Comparison of ENCODE assay signal across 1 cellular context in the genomic region with DNA sequence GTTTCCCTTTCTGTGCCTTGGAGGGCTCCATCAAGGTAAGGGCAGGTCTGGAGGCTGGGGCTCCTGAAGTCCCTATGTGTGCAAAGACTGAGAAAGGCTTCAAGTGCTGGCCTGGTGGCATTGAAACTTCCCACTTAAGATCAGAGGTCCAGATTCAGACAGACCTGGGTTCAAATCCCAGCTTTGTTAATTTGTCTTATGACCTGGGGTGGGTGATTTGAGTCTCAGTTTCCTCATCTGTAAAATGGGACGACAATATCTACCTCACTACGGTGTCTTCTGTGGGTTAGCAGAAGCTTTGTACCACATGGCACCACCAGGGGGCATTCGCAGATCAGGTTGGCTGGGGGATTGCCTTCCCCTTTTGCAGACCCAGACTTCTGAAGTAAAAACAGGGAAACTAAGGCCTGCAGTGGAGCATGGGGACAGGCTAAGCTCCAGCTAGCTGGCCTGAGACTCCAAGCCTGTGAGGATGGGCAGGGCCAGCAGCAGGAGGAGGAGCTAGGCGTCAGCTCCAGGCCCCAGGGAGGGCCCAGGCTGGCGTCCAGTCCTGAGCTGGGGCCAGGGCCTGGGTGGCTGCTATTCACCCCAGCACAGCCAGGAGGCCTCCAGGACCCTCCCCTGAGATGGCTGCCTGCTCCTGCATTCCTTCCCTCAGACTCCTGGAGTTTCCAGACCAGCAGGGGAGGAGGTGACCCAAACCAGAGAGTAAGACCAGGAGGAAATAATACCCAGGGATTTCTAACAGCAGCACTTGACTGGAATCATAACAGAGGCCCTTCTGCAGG.
TF ChIP-seq lines count a peak whose summit lies in the region.

No MANE protein-coding gene starts in this region.

TF ChIP-seq in HepG2, 621 proteins besides CTCF, POLR2A, EP300 and RAD21 (continued from another document):
- TF ChIP-seq HIC2 (CRISPR knock-in tag; IDR thresholded peaks at IDR 0.05; ENCODE audit: low read depth) (no peak), HDAC2 (CRISPR knock-in tag; IDR thresholded peaks at IDR 0.05) (peak; percentile 16; the same call in 1 of the 2 replicates), PRMT3 (CRISPR knock-in tag; IDR thresholded peaks at IDR 0.05; ENCODE audit: borderline replicate concordance, low read depth) (no peak), POGZ (CRISPR knock-in tag; IDR thresholded peaks at IDR 0.05) (0 out of 2 replicates have a peak, but pooled peaks have one; percentile 25), ZNF780A (CRISPR knock-in tag; IDR thresholded peaks at IDR 0.05) (no peak), MZF1 (CRISPR knock-in tag; IDR thresholded peaks at IDR 0.05; ENCODE audit: borderline replicate concordance) (no peak), ZNF569 (CRISPR knock-in tag; IDR thresholded peaks at IDR 0.05; ENCODE audit: borderline replicate concordance) (no peak), YY1 (IDR thresholded peaks at IDR 0.05; ENCODE audit: insufficient read depth, insufficient replicate concordance, low read depth, low read length) (peak; percentile 45)
- TF ChIP-seq, protein P1, sequence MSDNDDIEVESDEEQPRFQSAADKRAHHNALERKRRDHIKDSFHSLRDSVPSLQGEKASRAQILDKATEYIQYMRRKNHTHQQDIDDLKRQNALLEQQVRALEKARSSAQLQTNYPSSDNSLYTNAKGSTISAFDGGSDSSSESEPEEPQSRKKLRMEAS (IDR thresholded peaks at IDR 0.05): peak; percentile 18
TF ChIP-seq in HepG2: peak in this region for 67.
